ENCODE assay signal across 8 cellular contexts in genomic region chr10:80458638-80459037, GRCh38. TPM values are rescaled to one million over a fixed set of nuclear protein-coding genes. Genes with fewer than 3 reads are reported as not detected.
DNase-seq lines count a peak whose midpoint lies in the region; ATAC-seq and TF ChIP-seq lines count a peak whose summit lies in the region.

No MANE protein-coding gene starts in this region.

- DNase-seq in cardiac muscle cell (ENCODE audit: low read depth in 1 of 2, low spot score in 1 of 2), result no peak
- no peak for DNase-seq in left ventricle myocardium superior
- DNase-seq in breast epithelium (ENCODE audit: low spot score in 2 of 2), result no peak
- no peak for DNase-seq in uterus
- no peak for DNase-seq in stimulated activated CD4-positive, alpha-beta T cell treated with anti-CD3 and anti-CD28 coated beads, Interleukin-15, amount 100 ng/mL, for 24 hours
- DNase-seq in GOT3 (lab: John Stamatoyannopoulos, UW), result no peak

- H3K36me3 ChIP-seq in cardiac muscle cell, result no peaks in the 10 kb centered on the region
- no peaks in the 10 kb centered on the region for H3K36me3 ChIP-seq in breast epithelium
- no peaks in the 10 kb centered on the region for H3K36me3 ChIP-seq in mucosa of rectum (ENCODE audit: control insufficient read depth in 2 of 2, insufficient read depth in 2 of 2, low read length in 2 of 2)
- no peaks in the 10 kb centered on the region for H3K36me3 ChIP-seq in uterus

- H3K9ac ChIP-seq in mucosa of rectum (ENCODE audit: low read depth in 1 of 2, low read length in 2 of 2), result peak overlapping the region; percentile 27 to 58

- intact Hi-C loops in left ventricle myocardium superior (cut with micrococcal nuclease) (no loop called here), breast epithelium (cut with DNase I; ENCODE audit: low total_unique reads) (no loop called here), uterus (cut with DNase I; ENCODE audit: low total_unique reads) (loop anchor here (5.0 kb wide), 1 partner anchor 44 kb away; no protein-coding TSS in a partner anchor)

- ATAC-seq in left ventricle myocardium superior, result no peak
- no peak for ATAC-seq in HG02840 (IDR thresholded peaks at IDR 0.05; ENCODE audit: low FRiP score, unreplicated experiment)

- H3K27me3 ChIP-seq in cardiac muscle cell, result no peaks in the 10 kb centered on the region
- no peaks in the 10 kb centered on the region for H3K27me3 ChIP-seq in breast epithelium
- H3K27me3 ChIP-seq in mucosa of rectum (ENCODE audit: control insufficient read depth in 2 of 2, insufficient read depth in 2 of 2, low read length in 2 of 2), result no peaks in the 10 kb centered on the region
- no peaks in the 10 kb centered on the region for H3K27me3 ChIP-seq in uterus

- H3K4me3 ChIP-seq in cardiac muscle cell (no peak overlapping the region), breast epithelium (peak overlapping the region in 1 of 3 donors; percentile 47), mucosa of rectum (ENCODE audit: low read length in 2 of 2) (peak overlapping the region; percentile 21 to 62), uterus (no peak overlapping the region)

- no peak for TF ChIP-seq CTCF in cardiac muscle cell (IDR thresholded peaks at IDR 0.05; ENCODE audit: low read depth, low read length)
- TF ChIP-seq CTCF in breast epithelium (IDR thresholded peaks at IDR 0.05), result no peak
- TF ChIP-seq CTCF in uterus (IDR thresholded peaks at IDR 0.05), result no peak

- H3K4me1 ChIP-seq in cardiac muscle cell (ENCODE audit: low read depth), result peaks cover 56% of the 10 kb centered on the region
- peaks cover 38 to 66% of the 10 kb centered on the region in 2 donors for H3K4me1 ChIP-seq in breast epithelium
- H3K4me1 ChIP-seq in mucosa of rectum (ENCODE audit: control insufficient read depth in 2 of 2, insufficient read depth in 2 of 2, low read length in 2 of 2), result peaks cover 75 to 76% of the 10 kb centered on the region in 2 donors
- H3K4me1 ChIP-seq in uterus, result peaks cover 8 to 14% of the 10 kb centered on the region in 2 donors

- no peak for TF ChIP-seq POLR2A in breast epithelium (IDR thresholded peaks at IDR 0.05)
- no peak for TF ChIP-seq POLR2A in uterus (IDR thresholded peaks at IDR 0.05)

- peak overlapping the region; percentile 42 for H3K27ac ChIP-seq in cardiac muscle cell
- H3K27ac ChIP-seq in breast epithelium, result peak overlapping the region; percentile 92 to 94
- H3K27ac ChIP-seq in mucosa of rectum (ENCODE audit: low read depth in 2 of 2, low read length in 2 of 2), result peak overlapping the region; percentile 73 to 89
- H3K27ac ChIP-seq in uterus, result peak overlapping the region; percentile 42 to 83

- H3K9me3 ChIP-seq in cardiac muscle cell (ENCODE audit: low read depth) (no peaks in the 10 kb centered on the region), breast epithelium (no peaks in the 10 kb centered on the region), mucosa of rectum (ENCODE audit: control insufficient read depth in 2 of 2, low read length in 2 of 2) (no peaks in the 10 kb centered on the region), uterus (no peaks in the 10 kb centered on the region)

RNA-seq across cellular contexts. Expression of gene TSPAN14, which starts 4.5 kb away (rescaled TPM):
- total RNA-seq in cardiac muscle cell (29.5 and 31.6 TPM in 2 replicates), left ventricle myocardium superior (41.2 TPM), breast epithelium (10 to 100 TPM; 52.8 to 76.8 (median 74.8) TPM), uterus (100 to 1,000 TPM in 1 of 4 donors, 10 to 100 TPM in 3; 37.1 to 110 (median 66.1) TPM)
- polyA plus RNA-seq in cardiac muscle cell, result 55.1 and 57.0 TPM in 2 replicates

RNA-seq across cellular contexts. Expression of gene PRXL2A, which starts 50.3 kb away (rescaled TPM):
- total RNA-seq in cardiac muscle cell (52.0 and 61.8 TPM in 2 replicates), left ventricle myocardium superior (119 TPM), breast epithelium (100 to 1,000 TPM in 1 of 3 donors, 10 to 100 TPM in 2; 82.3 to 547 (median 88.4) TPM), uterus (10 to 100 TPM; 12.3 to 70.7 (median 50.9) TPM)
- polyA plus RNA-seq in cardiac muscle cell, result 132 and 144 TPM in 2 replicates

Comparison
In these comparisons a context has a peak if more than half of its experiments do, and no peak if none do; other contexts are left out.
1. H3K27ac ChIP-seq: peak in every context shown above with its lines; median percentile 93 in breast epithelium; 81 in mucosa of rectum; 62 in uterus; 42 in cardiac muscle cell.
2. H3K4me3 ChIP-seq: peak in mucosa of rectum (2 of 2); none in cardiac muscle cell (single experiment) and uterus (0 of 2).